In the genomic region with DNA sequence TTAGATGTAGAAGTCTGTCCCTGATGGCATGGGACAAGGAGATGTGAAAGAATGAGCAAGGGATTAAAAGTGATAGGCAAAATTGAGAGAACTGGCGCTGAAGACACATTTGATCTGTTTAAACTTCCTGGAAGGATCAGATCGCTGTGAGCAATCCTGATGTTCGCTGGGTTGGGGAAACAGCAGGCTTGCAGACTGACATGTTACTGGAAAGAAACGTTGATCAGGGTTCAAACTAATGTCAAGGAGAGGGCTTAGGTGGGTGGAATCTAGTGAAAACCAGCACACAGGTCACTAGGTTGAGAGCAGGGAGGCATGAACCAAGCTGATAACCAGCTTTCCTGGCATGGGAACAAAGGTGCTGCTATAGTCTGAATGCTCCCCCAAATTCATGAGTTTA, we compare ENCODE assay signal across 18 cellular contexts. TPM values are rescaled to one million over a fixed set of nuclear protein-coding genes. Genes with fewer than 3 reads are reported as not detected.
A peak's percentile ranks its signal among the peaks of the same experiment; 100 is the strongest.
DNase-seq lines count a peak whose midpoint lies in the region; ATAC-seq, FAIRE-seq and TF ChIP-seq lines count a peak whose summit lies in the region.
"Had no signal": no experiment of that assay in that cellular context is flagged by ENCODE, and none has a peak within 500 bp of the region (broad histone marks: within the 10 kb centered on the region; RNA-seq: fewer than 3 reads in every experiment).

No MANE protein-coding gene starts in this region.

- no peaks in the 10 kb centered on the region for H3K27me3 ChIP-seq in BLaER1 treated with 17β-estradiol and CSF1 and Interleukin-3, amounts not matched to agents 10 nM and 100 nM

- H3K9me3 ChIP-seq in BLaER1 treated with 17β-estradiol and CSF1 and Interleukin-3, amounts not matched to agents 10 nM and 100 nM (replicated peaks in 1 of 11): peaks cover 6 to 14% (median 10%) of the 10 kb centered on the region in 11 experiments; a peak in 13 of 22 replicates

- no peak overlapping the region for H3K4me3 ChIP-seq in BLaER1 treated with 17β-estradiol and CSF1 and Interleukin-3, amounts not matched to agents 10 nM and 100 nM

- H3K9me3 Mint-ChIP-seq in nephron progenitor cell: no peaks in the 10 kb centered on the region

- peaks cover 11 to 17% (median 13%) of the 10 kb centered on the region in 10 experiments for H3K4me1 ChIP-seq in BLaER1 treated with 17β-estradiol and CSF1 and Interleukin-3, amounts not matched to agents 10 nM and 100 nM

- H3K4me3 Mint-ChIP-seq in nephron progenitor cell: no peak overlapping the region
- H3K4me3 Mint-ChIP-seq: CD14-positive monocyte had no signal

- H3K27me3 Mint-ChIP-seq in nephron progenitor cell (ENCODE audit: low read depth, poor library complexity): no peaks in the 10 kb centered on the region

- no peaks in the 10 kb centered on the region for H3K36me3 Mint-ChIP-seq in nephron progenitor cell (ENCODE audit: low read depth)
- H3K36me3 Mint-ChIP-seq: CD14-positive monocyte; CD4-positive, alpha-beta memory T cell had no signal

- DNase-seq in GM18507 (ENCODE audit: extremely low spot score, insufficient read length, low read depth) (no peak), nephron progenitor cell (no peak), posterior vena cava (ENCODE audit: low spot score) (no peak), epidermal melanocyte (ENCODE audit: insufficient read length, low spot score) (no peak)
- no peak for DNase-seq in stimulated activated CD4-positive, alpha-beta T cell treated with anti-CD3 and anti-CD28 coated beads, Interleukin-1b, Interleukin-23, amount 100 ng/mL, for 48 hours
- DNase-seq: COR-L47, DMS153, GOT3, H7, HCEC 1CT had no signal

- H3K4me2 ChIP-seq in BLaER1 treated with 17β-estradiol and CSF1 and Interleukin-3, amounts not matched to agents 10 nM and 100 nM: peak overlapping the region in 9 of 11 experiments; percentile 35 to 52 (median 44); a peak in 9 of 22 replicates

- no peak for ATAC-seq in HG03039 (IDR thresholded peaks at IDR 0.05; ENCODE audit: unreplicated experiment)

- no peaks in the 10 kb centered on the region for H4K20me1 ChIP-seq in BLaER1 treated with 17β-estradiol and CSF1 and Interleukin-3, amounts not matched to agents 10 nM and 100 nM

- H3K27ac ChIP-seq in BLaER1 treated with 17β-estradiol and CSF1 and Interleukin-3, amounts not matched to agents 10 nM and 100 nM: no peak overlapping the region
- peak overlapping the region; percentile 75 for H3K27ac ChIP-seq in VCaP

- peak overlapping the region; percentile 6 for H3K27ac Mint-ChIP-seq in nephron progenitor cell
- H3K27ac Mint-ChIP-seq: CD14-positive monocyte had no signal

- peaks cover 11% of the 10 kb centered on the region for H3K4me1 Mint-ChIP-seq in nephron progenitor cell

- intact Hi-C loops in posterior vena cava (cut with DNase I): no loop called here

- H3K36me3 ChIP-seq in BLaER1 treated with 17β-estradiol and CSF1 and Interleukin-3, amounts not matched to agents 10 nM and 100 nM: no peaks in the 10 kb centered on the region; a peak in 1 of 22 replicates

- peak; percentile 21 for FAIRE-seq in GM18507 (lab: Jason Lieb, UNC)
- FAIRE-seq: G401.6 had no signal

- TF ChIP-seq CTCF in VCaP (conservative IDR thresholded peaks at IDR 0.05): no peak
- TF ChIP-seq CTCF in nephron progenitor cell (IDR thresholded peaks at IDR 0.05): no peak

- H3K9ac ChIP-seq in BLaER1 treated with 17β-estradiol and CSF1 and Interleukin-3, amounts not matched to agents 10 nM and 100 nM: no peak overlapping the region

RNA-seq across cellular contexts. Expression of a gene that starts 34.5 kb away (rescaled TPM):
- not detected for total RNA-seq in posterior vena cava
- total RNA-seq: A172; A673; CD4-positive, alpha-beta memory T cell had no signal
